Comparison of ENCODE assay signal across 22 cellular contexts in the genomic region with DNA sequence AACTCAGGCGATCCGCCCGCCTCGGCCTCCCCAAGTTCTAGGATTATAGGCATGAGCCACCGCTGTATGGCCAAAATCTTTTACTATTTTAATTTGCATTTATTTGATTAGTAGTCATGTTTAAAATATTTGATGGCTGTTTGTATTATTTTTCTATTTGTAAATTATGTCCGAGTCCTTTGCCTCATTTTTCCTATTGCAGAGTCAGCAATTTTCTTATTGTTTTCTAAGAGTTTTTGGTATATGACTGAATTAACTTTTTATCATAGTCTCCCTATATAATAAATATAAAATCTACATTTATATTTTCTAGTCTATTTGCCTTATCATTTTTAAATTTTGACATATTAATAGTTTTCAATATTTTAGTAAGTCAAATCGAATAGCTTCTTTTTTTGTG.
"Had no signal": no experiment of that assay in that cellular context is flagged by ENCODE, and none has a peak within 500 bp of the region (broad histone marks: within the 10 kb centered on the region; RNA-seq: fewer than 3 reads in every experiment).

No MANE protein-coding gene starts in this region.

- H3K4me3 ChIP-seq: SJSA1, SK-N-MC had no signal

- FAIRE-seq: HTR-8/SVneo, RCC 7860 had no signal

- DNase-seq: Kasumi-1, MM.1S, NCI-H1092 treated with DMSO at 0.1 percent for 48 hours, NCI-H1436, NCI-H187, NCI-H2029, NCI-H2081 treated with DMSO at 0.1 percent for 48 hours, NCI-H226, NCI-H446, NCI-H510A, NCI-H524 treated with DMSO at 0.1 percent for 48 hours, NCI-H69, NCI-H774, Right ventricle myocardium superior, RPMI8226, SIG-M5 had no signal

- H3K4me1 ChIP-seq: SJSA1 had no signal

- H3K9me3 ChIP-seq: SJSA1 had no signal

- H3K4me2 ChIP-seq: KMS-11 had no signal

- H3K36me3 ChIP-seq: SJSA1 had no signal

- H3K9ac ChIP-seq: KMS-11 had no signal

- H3K27ac ChIP-seq: HL-60, KMS-11, SJSA1, SK-N-MC had no signal
